ENCODE assay signal across 8 cellular contexts in genomic region chr10:72637398-72637857, GRCh38. TPM values are rescaled to one million over a fixed set of nuclear protein-coding genes. Genes with fewer than 3 reads are reported as not detected.
DNase-seq lines count a peak whose midpoint lies in the region; ATAC-seq and TF ChIP-seq lines count a peak whose summit lies in the region.

No MANE protein-coding gene starts in this region.

- no peak overlapping the region for H3K4me3 Mint-ChIP-seq in activated naive CD4-positive, alpha-beta T cell treated with anti-CD3 and anti-CD28 coated beads for 36 hours

- no peaks in the 10 kb centered on the region for H3K36me3 Mint-ChIP-seq in activated naive CD4-positive, alpha-beta T cell treated with anti-CD3 and anti-CD28 coated beads for 36 hours (ENCODE audit: low read depth)

- H3K27me3 Mint-ChIP-seq in activated naive CD4-positive, alpha-beta T cell treated with anti-CD3 and anti-CD28 coated beads for 36 hours (ENCODE audit: low read depth): no peaks in the 10 kb centered on the region

- CTCF ChIA-PET in activated naive CD4-positive, alpha-beta T cell treated with anti-CD3 and anti-CD28 coated beads for 36 hours (lab: Charles Lee): no interaction called here

- H3K9me3 Mint-ChIP-seq in activated naive CD4-positive, alpha-beta T cell treated with anti-CD3 and anti-CD28 coated beads for 36 hours: no peaks in the 10 kb centered on the region

- no peak overlapping the region for H3K27ac Mint-ChIP-seq in activated naive CD4-positive, alpha-beta T cell treated with anti-CD3 and anti-CD28 coated beads for 36 hours

- peaks cover 4% of the 10 kb centered on the region for H3K4me1 Mint-ChIP-seq in activated naive CD4-positive, alpha-beta T cell treated with anti-CD3 and anti-CD28 coated beads for 36 hours (ENCODE audit: low read depth)

- no peak for TF ChIP-seq CTCF in epithelial cell of esophagus (IDR thresholded peaks at IDR 0.05; ENCODE audit: insufficient read depth, low read depth, low read length, missing control alignments)

- peak; percentile 57 for DNase-seq in activated naive CD4-positive, alpha-beta T cell treated with anti-CD3 and anti-CD28 coated beads for 36 hours
- no peak for DNase-seq in activated naive CD4-positive, alpha-beta T cell treated with anti-CD3 and anti-CD28 coated beads, Interleukin-2, amount 50 U/mL, for 16 hours
- DNase-seq in NOMO-1 treated with DMSO at 0.1 percent for 48 hours (lab: John Stamatoyannopoulos, UW; ENCODE audit: unreplicated experiment): peak; percentile 94
- peak; percentile 36 for DNase-seq in epithelial cell of esophagus (ENCODE audit: low read depth)
- no peak for DNase-seq in sciatic nerve (ENCODE audit: low spot score)
- no peak for DNase-seq in T1000 (lab: John Stamatoyannopoulos, UW)
- no peak for DNase-seq in NCI-H526 treated with DMSO at 0.1 percent for 48 hours (lab: John Stamatoyannopoulos, UW)
- no peak for DNase-seq in occipital lobe (lab: John Stamatoyannopoulos, UW)

- intact Hi-C loops in activated naive CD4-positive, alpha-beta T cell treated with anti-CD3 and anti-CD28 coated beads for 36 hours (cut with micrococcal nuclease): no loop called here
- intact Hi-C loops in sciatic nerve (cut with DNase I): no loop called here

- no peak overlapping the region for H3K4me3 ChIP-seq in epithelial cell of esophagus (ENCODE audit: low read length)

- ATAC-seq in sciatic nerve: peak; percentile 85

RNA-seq across cellular contexts. Expression of gene MICU1, which starts 11.5 kb away (rescaled TPM):
- total RNA-seq in activated naive CD4-positive, alpha-beta T cell treated with anti-CD3 and anti-CD28 coated beads for 36 hours: 10 to 100 TPM; 40.0 to 41.9 TPM
- total RNA-seq in sciatic nerve (59.5 TPM), occipital lobe (66.8 TPM)

RNA-seq across cellular contexts. Expression of gene MCU, which starts 54.5 kb away (rescaled TPM):
- total RNA-seq in activated naive CD4-positive, alpha-beta T cell treated with anti-CD3 and anti-CD28 coated beads for 36 hours: 10 to 100 TPM; 23.6 to 25.6 TPM
- 25.5 TPM for total RNA-seq in sciatic nerve
- total RNA-seq in occipital lobe: 41.0 TPM

Comparison
In these comparisons a context has a peak if more than half of its experiments do, and no peak if none do; other contexts are left out.
1. DNase-seq: peak in activated naive CD4-positive, alpha-beta T cell treated with anti-CD3 and anti-CD28 coated beads for 36 hours (single experiment), NOMO-1 treated with DMSO at 0.1 percent for 48 hours (single experiment) and epithelial cell of esophagus (single experiment); none in activated naive CD4-positive, alpha-beta T cell treated with anti-CD3 and anti-CD28 coated beads, Interleukin-2, amount 50 U/mL, for 16 hours (single experiment), sciatic nerve (single experiment), T1000 (single experiment), NCI-H526 treated with DMSO at 0.1 percent for 48 hours (single experiment) and occipital lobe (single experiment).